Comparison of ENCODE assay signal across 19 cellular contexts in the genomic region with DNA sequence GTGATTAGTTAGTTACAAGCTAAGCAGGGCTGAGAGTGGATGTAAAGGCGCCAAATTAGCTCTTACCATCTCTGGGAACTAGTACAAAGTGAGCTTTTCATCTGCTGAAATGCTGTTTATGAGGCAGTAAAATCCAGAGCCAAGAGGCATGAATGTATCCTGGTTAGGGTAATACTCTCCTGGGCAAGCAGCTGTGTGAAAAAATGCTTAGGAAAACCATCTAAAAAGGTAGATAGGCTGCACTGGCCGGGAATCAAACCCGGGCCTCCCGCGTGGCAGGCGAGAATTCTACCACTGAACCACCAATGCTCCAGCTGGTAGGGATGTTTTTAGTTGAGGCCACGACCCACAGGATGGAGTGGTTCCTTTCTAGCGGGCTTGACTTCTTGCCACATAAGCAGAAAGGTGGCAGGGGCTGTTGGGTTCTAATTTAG. TPM values are rescaled to one million over a fixed set of nuclear protein-coding genes. Genes with fewer than 3 reads are reported as not detected.
DNase-seq lines count a peak whose midpoint lies in the region; TF ChIP-seq lines count a peak whose summit lies in the region.
"Had no signal": no experiment of that assay in that cellular context is flagged by ENCODE, and none has a peak within 500 bp of the region (broad histone marks: within the 10 kb centered on the region; RNA-seq: fewer than 3 reads in every experiment).

No MANE protein-coding gene starts in this region.

- H3K27me3 ChIP-seq in esophagus muscularis mucosa (no peaks in the 10 kb centered on the region), rectal smooth muscle tissue (ENCODE audit: control insufficient read depth, insufficient read depth, low read length) (no peaks in the 10 kb centered on the region)
- H3K27me3 ChIP-seq: pancreas had no signal

- no peaks in the 10 kb centered on the region for H3K9me3 ChIP-seq in esophagus muscularis mucosa
- H3K9me3 ChIP-seq: pancreas had no signal

- no peaks in the 10 kb centered on the region for H3K4me1 Mint-ChIP-seq in T-helper 2 cell treated with Interferon-gamma antibody and Interleukin-4, amounts not matched to agents 5 μg/mL and 100 μg/mL, for 36 hours (ENCODE audit: low read depth)
- H3K4me1 Mint-ChIP-seq: stimulated activated naive CD8-positive, alpha-beta T cell treated with anti-CD3 and anti-CD28 coated beads, Interleukin-15, amount 100 ng/mL, for 72 hours had no signal

- no peak overlapping the region for H3K9ac ChIP-seq in rectal smooth muscle tissue (ENCODE audit: low read length)

- H3K27ac Mint-ChIP-seq in T-helper 2 cell treated with Interferon-gamma antibody and Interleukin-4, amounts not matched to agents 5 μg/mL and 100 μg/mL, for 36 hours = no peak overlapping the region
- H3K27ac Mint-ChIP-seq: activated T-helper 2 cell treated with anti-CD3 and anti-CD28 coated beads, Interferon-gamma antibody, Interleukin-2, Interleukin-4, amounts not matched to agents 10 μg/mL and 5 μg/mL and 100 μg/mL, durations not matched to agents 14 hours and 24 hours and 36 hours; dendritic cell treated with granulocyte-macrophage colony-stimulating factor and Interleukin-4, amounts not matched to agents 40 ng/mL and 50 ng/mL, for 4 days; GM23338; stimulated activated naive CD8-positive, alpha-beta T cell treated with anti-CD3 and anti-CD28 coated beads, Interleukin-15, amount 100 ng/mL, for 72 hours had no signal

- TF ChIP-seq CTCF in esophagus muscularis mucosa (IDR thresholded peaks at IDR 0.05) = no peak

- H3K36me3 ChIP-seq in esophagus muscularis mucosa (peaks cover 25 to 78% (median 60%) of the 10 kb centered on the region in 4 donors), rectal smooth muscle tissue (ENCODE audit: control insufficient read depth, insufficient read depth, low read length) (peaks cover 23% of the 10 kb centered on the region)

- H3K9me3 Mint-ChIP-seq in T-helper 2 cell treated with Interferon-gamma antibody and Interleukin-4, amounts not matched to agents 5 μg/mL and 100 μg/mL, for 36 hours = no peaks in the 10 kb centered on the region
- H3K9me3 Mint-ChIP-seq: activated T-helper 2 cell treated with anti-CD3 and anti-CD28 coated beads, Interferon-gamma antibody, Interleukin-2, Interleukin-4, amounts not matched to agents 10 μg/mL and 5 μg/mL and 100 μg/mL, durations not matched to agents 14 hours and 24 hours and 36 hours had no signal

- no peak for TF ChIP-seq EP300 in esophagus muscularis mucosa (IDR thresholded peaks at IDR 0.05)

- H3K4me1 ChIP-seq in esophagus muscularis mucosa (peaks cover 0 to 20% (median 14%) of the 10 kb centered on the region in 4 donors), rectal smooth muscle tissue (ENCODE audit: control insufficient read depth, insufficient read depth, low read length) (peaks cover 4% of the 10 kb centered on the region)
- H3K4me1 ChIP-seq: pancreas had no signal

- 81% methylated on average over 8 of the region's 8 CpGs for WGBS in esophagus muscularis mucosa

- no peak overlapping the region for H3K4me3 Mint-ChIP-seq in T-helper 2 cell treated with Interferon-gamma antibody and Interleukin-4, amounts not matched to agents 5 μg/mL and 100 μg/mL, for 36 hours
- H3K4me3 Mint-ChIP-seq: dendritic cell treated with granulocyte-macrophage colony-stimulating factor and Interleukin-4, amounts not matched to agents 40 ng/mL and 50 ng/mL, for 4 days; GM23338; stimulated activated naive CD8-positive, alpha-beta T cell treated with anti-CD3 and anti-CD28 coated beads, Interleukin-15, amount 100 ng/mL, for 72 hours had no signal

- H3K4me3 ChIP-seq in esophagus muscularis mucosa (no peak overlapping the region), rectal smooth muscle tissue (ENCODE audit: low read length) (no peak overlapping the region)
- H3K4me3 ChIP-seq: GM23338, pancreas had no signal

- peaks cover 35% of the 10 kb centered on the region for H3K36me3 Mint-ChIP-seq in T-helper 2 cell treated with Interferon-gamma antibody and Interleukin-4, amounts not matched to agents 5 μg/mL and 100 μg/mL, for 36 hours (ENCODE audit: low read depth)

- H3K27me3 Mint-ChIP-seq in T-helper 2 cell treated with Interferon-gamma antibody and Interleukin-4, amounts not matched to agents 5 μg/mL and 100 μg/mL, for 36 hours (ENCODE audit: low read depth) = no peaks in the 10 kb centered on the region
- H3K27me3 Mint-ChIP-seq: dendritic cell treated with granulocyte-macrophage colony-stimulating factor and Interleukin-4, amounts not matched to agents 40 ng/mL and 50 ng/mL, for 4 days; stimulated activated naive CD8-positive, alpha-beta T cell treated with anti-CD3 and anti-CD28 coated beads, Interleukin-15, amount 100 ng/mL, for 72 hours had no signal

- DNase-seq in Daoy (ENCODE audit: low read depth) (peak; percentile 52), NCI-H69 (lab: John Stamatoyannopoulos, UW) (peak; percentile 1), esophagus muscularis mucosa (ENCODE audit: extremely low spot score) (no peak), mesenteric fat pad (ENCODE audit: low spot score) (no peak), epidermal melanocyte (ENCODE audit: insufficient read length, low spot score) (no peak)
- DNase-seq in stimulated activated CD8-positive, alpha-beta memory T cell treated with anti-CD3 and anti-CD28 coated beads, Interleukin-4, amount 100 ng/mL, for 48 hours = no peak
- DNase-seq in T-helper 2 cell treated with Interferon-gamma antibody and Interleukin-4, amounts not matched to agents 5 μg/mL and 100 μg/mL, for 36 hours (ENCODE audit: low spot score) = no peak
- DNase-seq: C1 segment of cervical spinal cord; left colon; NCI-H2081 treated with DMSO at 0.1 percent for 48 hours; NCI-H748 treated with DMSO at 0.1 percent for 48 hours; stimulated activated CD4-positive, alpha-beta T cell treated with anti-CD3 and anti-CD28 coated beads, Interleukin-12 subunit alpha, Interleukin-12 subunit beta, amount 100 ng/mL, for 4 hours; stimulated activated naive CD8-positive, alpha-beta T cell treated with anti-CD3 and anti-CD28 coated beads, Interleukin-15, amount 100 ng/mL, for 72 hours; SW 1271 had no signal

- TF ChIP-seq POLR2A in esophagus muscularis mucosa (IDR thresholded peaks at IDR 0.05; ENCODE audit: low read depth) = no peak

- H3K27ac ChIP-seq in esophagus muscularis mucosa (replicated peaks in 1 of 4) (peak overlapping the region in 3 of 4 donors; percentile 9 to 46 (median 17)), rectal smooth muscle tissue (ENCODE audit: low read depth, low read length) (peak overlapping the region; percentile 52)
- H3K27ac ChIP-seq: pancreas had no signal

- intact Hi-C loops in esophagus muscularis mucosa (cut with DNase I) = no loop called here

RNA-seq across cellular contexts. Expression of a gene that starts 23.0 kb away (rescaled TPM):
- 23.8 and 37.3 TPM in 2 replicates for total RNA-seq in Daoy (2014; rRNA removed; shearing (Covaris generic))
- total RNA-seq in esophagus muscularis mucosa = 10 to 100 TPM; 31.1 to 47.0 (median 37.0) TPM
- 37.6 TPM for total RNA-seq in mesenteric fat pad

Comparison
In these comparisons a context has a peak if more than half of its experiments do, and no peak if none do; other contexts are left out.
1. DNase-seq: peak in Daoy (single experiment) and NCI-H69 (single experiment); none in esophagus muscularis mucosa (single experiment), mesenteric fat pad (single experiment), epidermal melanocyte (single experiment), stimulated activated CD8-positive, alpha-beta memory T cell treated with anti-CD3 and anti-CD28 coated beads, Interleukin-4, amount 100 ng/mL, for 48 hours (single experiment) and T-helper 2 cell treated with Interferon-gamma antibody and Interleukin-4, amounts not matched to agents 5 μg/mL and 100 μg/mL, for 36 hours (single experiment).